13 cellular contexts compared by ENCODE assay signal in the genomic region with DNA sequence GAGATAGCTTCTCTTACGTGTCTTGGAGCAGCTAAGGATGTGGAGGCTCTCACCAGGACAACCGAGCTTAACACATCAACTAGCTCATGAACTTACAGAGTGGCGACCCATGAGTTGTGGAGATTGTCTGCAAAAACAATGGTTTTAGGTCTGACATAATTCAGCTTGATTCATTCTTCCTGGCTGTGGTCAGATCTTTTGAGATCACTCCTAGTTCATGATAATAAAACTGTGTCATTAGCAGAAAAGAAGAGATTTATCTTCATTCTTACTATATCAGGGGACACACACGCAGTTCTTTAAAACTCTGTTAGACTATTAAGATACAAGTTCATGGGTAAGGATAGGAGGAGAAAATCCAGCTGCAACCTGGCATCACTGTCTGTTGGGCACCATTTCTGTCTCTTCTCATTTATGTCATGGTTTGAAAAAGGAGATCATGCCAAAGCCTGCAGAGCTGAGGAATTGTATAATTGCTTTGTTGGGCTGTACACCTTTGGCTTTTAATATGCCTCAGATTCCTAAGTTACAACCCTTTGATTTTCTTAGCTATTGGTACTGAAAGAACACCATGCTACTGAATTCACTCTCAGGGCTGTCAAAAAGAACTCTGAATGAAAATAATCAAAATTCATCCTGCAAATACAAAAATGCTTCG.
DNase-seq lines count a peak whose midpoint lies in the region; TF ChIP-seq lines count a peak whose summit lies in the region.
"Had no signal": no experiment of that assay in that cellular context is flagged by ENCODE, and none has a peak within 500 bp of the region (broad histone marks: within the 10 kb centered on the region; RNA-seq: fewer than 3 reads in every experiment).

No MANE protein-coding gene starts in this region.

- H3K4me3 ChIP-seq in smooth muscle cell (no peak overlapping the region), esophagus muscularis mucosa (no peak overlapping the region)
- H3K4me3 ChIP-seq: lower lobe of right lung had no signal

- WGBS in smooth muscle cell (ENCODE audit: low lambda C conversion rate) = 32% methylated on average over 5 of the region's 5 CpGs
- WGBS in esophagus muscularis mucosa = 61% methylated on average over 5 of the region's 5 CpGs

- H3F3A ChIP-seq in smooth muscle cell (ENCODE audit: low read depth) = peaks cover 25% of the 10 kb centered on the region

- H4K20me1 ChIP-seq in smooth muscle cell (ENCODE audit: low read depth) = no peaks in the 10 kb centered on the region

- TF ChIP-seq POLR2A in esophagus muscularis mucosa (IDR thresholded peaks at IDR 0.05; ENCODE audit: low read depth) = no peak

- intact Hi-C loops in esophagus muscularis mucosa (cut with DNase I) = no loop called here

- peak overlapping the region; percentile 76 for H3K4me2 ChIP-seq in smooth muscle cell

- peak overlapping the region; percentile 38 for H3K9ac ChIP-seq in smooth muscle cell (ENCODE audit: low read depth)

- H2AFZ ChIP-seq in smooth muscle cell (ENCODE audit: low read depth) = no peak overlapping the region

- H3K9me3 ChIP-seq in smooth muscle cell (replicated peaks; ENCODE audit: low read depth) = no peaks in the 10 kb centered on the region
- H3K9me3 ChIP-seq in esophagus muscularis mucosa = no peaks in the 10 kb centered on the region
- H3K9me3 ChIP-seq: lower lobe of right lung had no signal

- H3K4me1 ChIP-seq in smooth muscle cell (ENCODE audit: low read depth) (peaks cover 28% of the 10 kb centered on the region), esophagus muscularis mucosa (peaks cover 5 to 15% (median 9%) of the 10 kb centered on the region in 4 donors)

- TF ChIP-seq EP300 in esophagus muscularis mucosa (IDR thresholded peaks at IDR 0.05) = no peak

- TF ChIP-seq CTCF in smooth muscle cell (IDR thresholded peaks at IDR 0.05; ENCODE audit: borderline replicate concordance, insufficient read depth, poor library complexity, severe bottlenecking) = no peak
- no peak for TF ChIP-seq CTCF in esophagus muscularis mucosa (IDR thresholded peaks at IDR 0.05)

- no peaks in the 10 kb centered on the region for H3K36me3 ChIP-seq in smooth muscle cell (ENCODE audit: low read depth)
- H3K36me3 ChIP-seq in esophagus muscularis mucosa = no peaks in the 10 kb centered on the region
- H3K36me3 ChIP-seq: lower lobe of right lung had no signal

- no peaks in the 10 kb centered on the region for H3K79me2 ChIP-seq in smooth muscle cell (ENCODE audit: low read depth)

- H3K27me3 ChIP-seq in smooth muscle cell (ENCODE audit: low read depth) = no peaks in the 10 kb centered on the region
- H3K27me3 ChIP-seq in esophagus muscularis mucosa = no peaks in the 10 kb centered on the region

- DNase-seq in GM04503 (ENCODE audit: low read depth) (peak; percentile 98), amniotic epithelial cell (ENCODE audit: low read depth) (peak; percentile 90), glomerular endothelial cell (ENCODE audit: extremely low read depth, low read depth, low spot score) (peak; percentile 18), smooth muscle cell (lab: John Stamatoyannopoulos, UW; ENCODE audit: unreplicated experiment) (no peak), esophagus muscularis mucosa (ENCODE audit: extremely low spot score) (no peak), SKM-1 treated with dmso at 0.1 percent for 144 hours (lab: John Stamatoyannopoulos, UW; ENCODE audit: unreplicated experiment) (no peak), HK-2 (ENCODE audit: unreplicated experiment) (no peak), LoVo (ENCODE audit: low spot score) (no peak)
- DNase-seq: activated CD4-positive, alpha-beta T cell treated with anti-CD3 and anti-CD28 coated beads for 36 hours; cerebellar nuclear complex; lower lobe of right lung; NCI-H1048; NCI-H526 treated with DMSO at 0.1 percent for 48 hours had no signal

- peak overlapping the region; percentile 80 for H3K27ac ChIP-seq in smooth muscle cell (ENCODE audit: low read depth)
- H3K27ac ChIP-seq in esophagus muscularis mucosa (replicated peaks in 1 of 4) = peak overlapping the region in 2 of 4 donors; percentile 5 to 57
- H3K27ac ChIP-seq: lower lobe of right lung had no signal

Comparison
In these comparisons a context has a peak if more than half of its experiments do, and no peak if none do; other contexts are left out.
1. DNase-seq: peak in GM04503 (single experiment), amniotic epithelial cell (single experiment) and glomerular endothelial cell (single experiment); none in smooth muscle cell (single experiment), esophagus muscularis mucosa (single experiment), SKM-1 treated with dmso at 0.1 percent for 144 hours (single experiment), HK-2 (single experiment) and LoVo (single experiment).